ENCODE assay signal across 26 cellular contexts in genomic region chr6:53375851-53376250, GRCh38. TPM values are rescaled to one million over a fixed set of nuclear protein-coding genes. Genes with fewer than 3 reads are reported as not detected.
DNase-seq lines count a peak whose midpoint lies in the region; TF ChIP-seq lines count a peak whose summit lies in the region.
"Had no signal": no experiment of that assay in that cellular context is flagged by ENCODE, and none has a peak within 500 bp of the region (broad histone marks: within the 10 kb centered on the region; RNA-seq: fewer than 3 reads in every experiment).

No MANE protein-coding gene starts in this region.

- DNase-seq in GM03348 (ENCODE audit: low spot score) (peak; percentile 13), amniotic epithelial cell (ENCODE audit: low read depth) (peak; percentile 78), glomerular visceral epithelial cell (ENCODE audit: extremely low spot score) (peak; percentile 7), osteoblast (ENCODE audit: insufficient read length, low spot score, missing footprints) (peak; percentile 59), mesenteric fat pad (ENCODE audit: low spot score) (no peak)
- no peak for DNase-seq in NK-92 treated with Interleukin-12 subunit alpha and Interleukin-12 subunit beta, amount 100 ng/mL, for 24 hours (lab: John Stamatoyannopoulos, UW)
- DNase-seq in CD4-positive, alpha-beta memory T cell = no peak
- DNase-seq: activated CD4-positive, alpha-beta T cell treated with anti-CD3 and anti-CD28 coated beads for 4 hours; activated gamma-delta T cell treated with Interleukin-2 at 50 U/mL for 16 hours; activated naive CD8-positive, alpha-beta T cell treated with anti-CD3 and anti-CD28 coated beads, Interleukin-2, amount 50 U/mL, for 24 hours; activated T-cell treated with anti-CD3 and anti-CD28 coated beads, Interleukin-2, amount 50 U/mL, for 24 hours; brain microvascular endothelial cell; CD8-positive, alpha-beta T cell; colonic mucosa; DMS153; effector memory CD4-positive, alpha-beta T cell; GDM1; H7; Karpas-422; NCI-H1694 treated with DMSO at 0.1 percent for 48 hours; NCI-H526 treated with DMSO at 0.1 percent for 48 hours; nephron progenitor cell; SK-N-SH; T-helper 2 cell; transverse colon had no signal

- no peaks in the 10 kb centered on the region for H3K9me3 Mint-ChIP-seq in CD4-positive, alpha-beta memory T cell
- H3K9me3 Mint-ChIP-seq: activated naive CD8-positive, alpha-beta T cell treated with anti-CD3 and anti-CD28 coated beads, Interleukin-2, amount 50 U/mL, for 24 hours; activated T-cell treated with anti-CD3 and anti-CD28 coated beads, Interleukin-2, amount 50 U/mL, for 24 hours; CD8-positive, alpha-beta T cell; nephron progenitor cell had no signal

- no peaks in the 10 kb centered on the region for H3K4me1 ChIP-seq in osteoblast (ENCODE audit: insufficient read depth, low read length)
- H3K4me1 ChIP-seq in CD4-positive, alpha-beta memory T cell (ENCODE audit: insufficient read depth, low read length) = no peaks in the 10 kb centered on the region
- H3K4me1 ChIP-seq: colonic mucosa, transverse colon had no signal

- no peak overlapping the region for H3K4me3 ChIP-seq in osteoblast (ENCODE audit: insufficient read depth, low read length)
- H3K4me3 ChIP-seq in CD4-positive, alpha-beta memory T cell (ENCODE audit: low read length in 2 of 2) = no peak overlapping the region
- H3K4me3 ChIP-seq: colonic mucosa, transverse colon had no signal

- no peak for TF ChIP-seq CTCF in osteoblast (IDR thresholded peaks at IDR 0.05; ENCODE audit: extremely low read depth, low read depth, low read length)

- H3K4me2 ChIP-seq in osteoblast (ENCODE audit: insufficient read depth, low read length) = no peak overlapping the region
- H3K4me2 ChIP-seq: SK-N-SH had no signal

- H3K27me3 ChIP-seq in osteoblast (ENCODE audit: insufficient read depth, low read length) = peaks cover 26% of the 10 kb centered on the region
- no peaks in the 10 kb centered on the region for H3K27me3 ChIP-seq in CD4-positive, alpha-beta memory T cell (ENCODE audit: insufficient read depth, low read length)
- H3K27me3 ChIP-seq: brain microvascular endothelial cell, colonic mucosa had no signal

- no peaks in the 10 kb centered on the region for H3K36me3 Mint-ChIP-seq in CD4-positive, alpha-beta memory T cell
- H3K36me3 Mint-ChIP-seq: CD8-positive, alpha-beta T cell had no signal

- CTCF ChIA-PET in CD4-positive, alpha-beta memory T cell (lab: Charles Lee; ENCODE audit: partially characterized antibody) = interaction anchor here (0.6 kb wide), 1 partner anchor 185 kb away, joined by 3 read pairs; no protein-coding TSS in a partner anchor

- no peaks in the 10 kb centered on the region for H4K20me1 ChIP-seq in osteoblast (ENCODE audit: insufficient read depth, low read length)

- no peaks in the 10 kb centered on the region for H3K9me3 ChIP-seq in osteoblast (ENCODE audit: low read depth, low read length)
- no peaks in the 10 kb centered on the region for H3K9me3 ChIP-seq in CD4-positive, alpha-beta memory T cell (ENCODE audit: control insufficient read depth in 1 of 2, low read length in 2 of 2)
- H3K9me3 ChIP-seq: colonic mucosa, SK-N-SH, transverse colon had no signal

- intact Hi-C loops in CD4-positive, alpha-beta memory T cell (cut with micrococcal nuclease) = no loop called here

- no peaks in the 10 kb centered on the region for H3K79me2 ChIP-seq in osteoblast (ENCODE audit: insufficient read depth, low read length)

- no peaks in the 10 kb centered on the region for H3K36me3 ChIP-seq in osteoblast (ENCODE audit: insufficient read depth, low read length)
- no peaks in the 10 kb centered on the region for H3K36me3 ChIP-seq in CD4-positive, alpha-beta memory T cell (ENCODE audit: insufficient read depth, low read length)
- H3K36me3 ChIP-seq: brain microvascular endothelial cell, colonic mucosa, transverse colon had no signal

- H3K27ac Mint-ChIP-seq in CD4-positive, alpha-beta memory T cell = no peak overlapping the region
- H3K27ac Mint-ChIP-seq: activated naive CD8-positive, alpha-beta T cell treated with anti-CD3 and anti-CD28 coated beads, Interleukin-2, amount 50 U/mL, for 24 hours; activated T-cell treated with anti-CD3 and anti-CD28 coated beads, Interleukin-2, amount 50 U/mL, for 24 hours; CD8-positive, alpha-beta T cell; nephron progenitor cell had no signal

- no peak overlapping the region for H3K27ac ChIP-seq in osteoblast (ENCODE audit: low read depth, low read length)
- H3K27ac ChIP-seq in CD4-positive, alpha-beta memory T cell (ENCODE audit: low read depth, low read length) = no peak overlapping the region
- H3K27ac ChIP-seq: brain microvascular endothelial cell, colonic mucosa, RWPE1, transverse colon had no signal

- no peaks in the 10 kb centered on the region for H3K4me1 Mint-ChIP-seq in CD4-positive, alpha-beta memory T cell
- H3K4me1 Mint-ChIP-seq: activated naive CD8-positive, alpha-beta T cell treated with anti-CD3 and anti-CD28 coated beads, Interleukin-2, amount 50 U/mL, for 24 hours had no signal

- no peak overlapping the region for H2AFZ ChIP-seq in osteoblast (ENCODE audit: low read length)

- peaks cover 0 to 3% of the 10 kb centered on the region in 2 donors for H3K27me3 Mint-ChIP-seq in CD4-positive, alpha-beta memory T cell
- H3K27me3 Mint-ChIP-seq: activated naive CD8-positive, alpha-beta T cell treated with anti-CD3 and anti-CD28 coated beads, Interleukin-2, amount 50 U/mL, for 24 hours; activated T-cell treated with anti-CD3 and anti-CD28 coated beads, Interleukin-2, amount 50 U/mL, for 24 hours had no signal

- no peak overlapping the region for H3K4me3 Mint-ChIP-seq in CD4-positive, alpha-beta memory T cell
- H3K4me3 Mint-ChIP-seq: activated naive CD8-positive, alpha-beta T cell treated with anti-CD3 and anti-CD28 coated beads, Interleukin-2, amount 50 U/mL, for 24 hours; activated T-cell treated with anti-CD3 and anti-CD28 coated beads, Interleukin-2, amount 50 U/mL, for 24 hours; CD8-positive, alpha-beta T cell; nephron progenitor cell had no signal

- POLR2A ChIA-PET in CD4-positive, alpha-beta memory T cell (lab: Charles Lee; ENCODE audit: partially characterized antibody) = no interaction called here

RNA-seq across cellular contexts. Expression of gene ELOVL5, which starts 27.1 kb away (rescaled TPM):
- total RNA-seq in osteoblast = 75.3 and 76.6 TPM in 2 replicates
- 100 to 1,000 TPM; 108 to 111 TPM for total RNA-seq in CD4-positive, alpha-beta memory T cell
- 100 to 1,000 TPM; 108 to 125 TPM for polyA plus RNA-seq in CD4-positive, alpha-beta memory T cell
- total RNA-seq in mesenteric fat pad = 392 TPM

Comparison
In these comparisons a context has a peak if more than half of its experiments do, and no peak if none do; other contexts are left out.
1. DNase-seq: peak in GM03348 (single experiment), amniotic epithelial cell (single experiment), glomerular visceral epithelial cell (single experiment) and osteoblast (single experiment); none in NK-92 treated with Interleukin-12 subunit alpha and Interleukin-12 subunit beta, amount 100 ng/mL, for 24 hours (single experiment), CD4-positive, alpha-beta memory T cell (0 of 5) and mesenteric fat pad (single experiment).